In the genomic region with DNA sequence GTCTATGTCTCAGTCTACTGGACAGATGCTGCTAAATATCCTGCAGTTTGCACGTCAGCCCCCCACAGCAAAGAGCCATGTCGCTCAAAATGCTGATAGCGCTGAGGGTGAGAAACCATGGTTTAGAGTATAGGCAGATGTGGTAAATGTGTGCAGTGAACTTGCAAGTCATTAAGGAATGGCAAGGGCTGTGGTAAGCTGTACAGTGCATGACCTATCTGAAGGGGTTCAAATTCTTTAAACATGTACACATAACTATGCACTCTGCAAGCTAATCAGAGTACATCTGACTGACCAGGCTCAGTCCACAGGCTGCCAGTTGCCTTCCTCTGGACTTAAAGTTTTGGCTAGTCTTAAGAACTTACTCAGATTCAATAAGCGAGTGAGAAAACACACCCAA, we compare ENCODE assay signal across 9 cellular contexts.
"Had no signal": no experiment of that assay in that cellular context is flagged by ENCODE, and none has a peak within 500 bp of the region (broad histone marks: within the 10 kb centered on the region; RNA-seq: fewer than 3 reads in every experiment).

No MANE protein-coding gene starts in this region.

- H3K4me1 Mint-ChIP-seq: IgD-negative memory B cell had no signal

- H3K27ac Mint-ChIP-seq: HFFc6, IgD-negative memory B cell had no signal

- H3K36me3 ChIP-seq: HAP-1 had no signal

- DNase-seq: GM23248, GOT3, H7, HFFc6 had no signal

- ATAC-seq: HCT116, HepG2 had no signal

- H3K9me3 ChIP-seq: HAP-1 had no signal

- H3K4me1 ChIP-seq: HAP-1 had no signal

- H3K27ac ChIP-seq: GM23248, HL-60 had no signal

- H3K4me3 ChIP-seq: GM23248, HAP-1 had no signal

- H3K9me3 Mint-ChIP-seq: IgD-negative memory B cell had no signal

- H3K27me3 Mint-ChIP-seq: IgD-negative memory B cell had no signal

- H3K4me3 Mint-ChIP-seq: HFFc6, IgD-negative memory B cell had no signal

- H3K36me3 Mint-ChIP-seq: IgD-negative memory B cell had no signal
